Comparison of ENCODE assay signal across 8 cellular contexts in genomic region chr5:110865400-110866094, GRCh38.
DNase-seq lines count a peak whose midpoint lies in the region; ATAC-seq and TF ChIP-seq lines count a peak whose summit lies in the region.

No MANE protein-coding gene starts in this region.

- intact Hi-C loops in HCT116 (cut with micrococcal nuclease) = loop anchor here (1.0 kb wide), 1 partner anchor 108 kb away; no protein-coding TSS in a partner anchor

- TF ChIP-seq POLR2A in HCT116 (IDR thresholded peaks at IDR 0.05; ENCODE audit: borderline replicate concordance, extremely low read depth, insufficient read depth, insufficient read length) = no peak
- no peak for TF ChIP-seq POLR2A in erythroblast (IDR thresholded peaks at IDR 0.05; ENCODE audit: low read length)

- H3K4me1 Mint-ChIP-seq in stimulated activated naive B cell treated with anti-CD40 and anti-IgM and Interleukin-4, amounts not matched to agents 10 μg/mL and 1 μg/mL and 100 μg/mL, for 72 hours = no peaks in the 10 kb centered on the region

- peak in 2 of 3 experiments; percentile 2 to 4 for DNase-seq in NCI-H1417 (lab: John Stamatoyannopoulos, UW)
- no peak for DNase-seq in NCI-H1417 treated with DMSO at 0.1 percent for 48 hours (lab: John Stamatoyannopoulos, UW)
- peak; percentile 22 for DNase-seq in HCT116 (ENCODE audit: low read depth, low spot score)
- peak; percentile 5 for DNase-seq in NCI-H748 treated with DMSO at 0.1 percent for 48 hours (lab: John Stamatoyannopoulos, UW)
- peak; percentile 7 to 26 for DNase-seq in erythroblast (lab: John Stamatoyannopoulos, UW)
- DNase-seq in MV-4-11 (lab: John Stamatoyannopoulos, UW) = no peak
- no peak for DNase-seq in amniotic stem cell (lab: John Stamatoyannopoulos, UW)
- no peak for DNase-seq in stimulated activated naive B cell treated with anti-CD40 and anti-IgM and Interleukin-4, amounts not matched to agents 10 μg/mL and 1 μg/mL and 100 μg/mL, for 72 hours

- ATAC-seq in HCT116 = peak; percentile 95
- no peak for ATAC-seq in stimulated activated naive B cell treated with anti-CD40 and anti-IgM and Interleukin-4, amounts not matched to agents 10 μg/mL and 1 μg/mL and 100 μg/mL, for 72 hours (replicated peaks)

- H3K4me3 ChIP-seq in HCT116 (replicated peaks in 1 of 2; ENCODE audit: low read depth in 1 of 2, low read length in 2 of 2) = no peak overlapping the region

- CTCF ChIA-PET in HCT116 (lab: Charles Lee) = interaction anchor here (1.0 to 1.2 kb wide), 2 partner anchors 18 to 109 kb away, joined by 3 read pairs; no protein-coding TSS in a partner anchor

- peak; percentile 50; the same call in 1 of the 2 replicates for TF ChIP-seq RAD21 in HCT116 (IDR thresholded peaks at IDR 0.05; ENCODE audit: low read depth)

- H3K9ac ChIP-seq in HCT116 (ENCODE audit: low read length) = no peak overlapping the region

- H3K27me3 ChIP-seq in HCT116 (ENCODE audit: insufficient read depth, low read length) = no peaks in the 10 kb centered on the region

- peak; percentile 27 to 88 (median 76); a peak in 5 of 6 replicates for TF ChIP-seq CTCF in HCT116 (IDR thresholded peaks at IDR 0.05 in 2 of 3, conservative IDR thresholded peaks at IDR 0.05 in 1 of 3; ENCODE audit: borderline replicate concordance in 1 of 3, insufficient read depth in 1 of 3, low read depth in 2 of 3, low read length in 2 of 3)

- no peaks in the 10 kb centered on the region for H3K36me3 Mint-ChIP-seq in stimulated activated naive B cell treated with anti-CD40 and anti-IgM and Interleukin-4, amounts not matched to agents 10 μg/mL and 1 μg/mL and 100 μg/mL, for 72 hours

- RAD21 ChIA-PET in HCT116 (lab: Charles Lee; ENCODE audit: low non-redundant PET in 1 of 2, low total read pairs in 2 of 2, uncharacterized antibody in 2 of 2, unreplicated experiment in 2 of 2) = no interaction called here

- H3K27ac ChIP-seq in HCT116 (ENCODE audit: low read depth, low read length) = no peak overlapping the region

- no peaks in the 10 kb centered on the region for H3K4me1 ChIP-seq in HCT116 (ENCODE audit: control insufficient read depth in 1 of 2, insufficient read depth in 2 of 2, low read length in 2 of 2)

- no peaks in the 10 kb centered on the region for H3K9me2 ChIP-seq in HCT116 (ENCODE audit: insufficient read depth)

- H3K27me3 Mint-ChIP-seq in stimulated activated naive B cell treated with anti-CD40 and anti-IgM and Interleukin-4, amounts not matched to agents 10 μg/mL and 1 μg/mL and 100 μg/mL, for 72 hours = no peaks in the 10 kb centered on the region

- no peak overlapping the region for H3K4me2 ChIP-seq in HCT116 (ENCODE audit: low read length)

- no peaks in the 10 kb centered on the region for H3K79me2 ChIP-seq in HCT116 (ENCODE audit: insufficient read depth, low read length)

- no peaks in the 10 kb centered on the region for H3K9me3 ChIP-seq in HCT116 (ENCODE audit: control insufficient read depth in 1 of 2, insufficient read depth in 1 of 2, low read depth in 1 of 2, low read length in 2 of 2)

- POLR2A ChIA-PET in HCT116 (lab: Charles Lee) = no interaction called here

- no peaks in the 10 kb centered on the region for H3K36me3 ChIP-seq in HCT116 (ENCODE audit: control insufficient read depth in 1 of 2, insufficient read depth in 2 of 2, low read length in 2 of 2)

- no peaks in the 10 kb centered on the region for H4K20me1 ChIP-seq in HCT116 (ENCODE audit: insufficient read depth)

- no TSS peak for BruUV-seq in HCT116 (replicated peaks; lab: Mats Ljungman, UMichigan)

- H3K9me3 Mint-ChIP-seq in stimulated activated naive B cell treated with anti-CD40 and anti-IgM and Interleukin-4, amounts not matched to agents 10 μg/mL and 1 μg/mL and 100 μg/mL, for 72 hours = peaks cover 0 to 3% of the 10 kb centered on the region in 2 donors

- no peak overlapping the region for H3K27ac Mint-ChIP-seq in stimulated activated naive B cell treated with anti-CD40 and anti-IgM and Interleukin-4, amounts not matched to agents 10 μg/mL and 1 μg/mL and 100 μg/mL, for 72 hours

- H2AFZ ChIP-seq in HCT116 (ENCODE audit: low read depth, low read length, poor library complexity, severe bottlenecking) = no peak overlapping the region

- H3K4me3 Mint-ChIP-seq in stimulated activated naive B cell treated with anti-CD40 and anti-IgM and Interleukin-4, amounts not matched to agents 10 μg/mL and 1 μg/mL and 100 μg/mL, for 72 hours = no peak overlapping the region

TF ChIP-seq in HCT116, 20 proteins besides CTCF, POLR2A, EP300 and RAD21:
- TF ChIP-seq JUND (IDR thresholded peaks at IDR 0.05) (no peak), CBX3 (IDR thresholded peaks at IDR 0.05; ENCODE audit: low read depth) (peak; percentile 23; the same call in 1 of the 2 replicates)
- TF ChIP-seq, protein P1, sequence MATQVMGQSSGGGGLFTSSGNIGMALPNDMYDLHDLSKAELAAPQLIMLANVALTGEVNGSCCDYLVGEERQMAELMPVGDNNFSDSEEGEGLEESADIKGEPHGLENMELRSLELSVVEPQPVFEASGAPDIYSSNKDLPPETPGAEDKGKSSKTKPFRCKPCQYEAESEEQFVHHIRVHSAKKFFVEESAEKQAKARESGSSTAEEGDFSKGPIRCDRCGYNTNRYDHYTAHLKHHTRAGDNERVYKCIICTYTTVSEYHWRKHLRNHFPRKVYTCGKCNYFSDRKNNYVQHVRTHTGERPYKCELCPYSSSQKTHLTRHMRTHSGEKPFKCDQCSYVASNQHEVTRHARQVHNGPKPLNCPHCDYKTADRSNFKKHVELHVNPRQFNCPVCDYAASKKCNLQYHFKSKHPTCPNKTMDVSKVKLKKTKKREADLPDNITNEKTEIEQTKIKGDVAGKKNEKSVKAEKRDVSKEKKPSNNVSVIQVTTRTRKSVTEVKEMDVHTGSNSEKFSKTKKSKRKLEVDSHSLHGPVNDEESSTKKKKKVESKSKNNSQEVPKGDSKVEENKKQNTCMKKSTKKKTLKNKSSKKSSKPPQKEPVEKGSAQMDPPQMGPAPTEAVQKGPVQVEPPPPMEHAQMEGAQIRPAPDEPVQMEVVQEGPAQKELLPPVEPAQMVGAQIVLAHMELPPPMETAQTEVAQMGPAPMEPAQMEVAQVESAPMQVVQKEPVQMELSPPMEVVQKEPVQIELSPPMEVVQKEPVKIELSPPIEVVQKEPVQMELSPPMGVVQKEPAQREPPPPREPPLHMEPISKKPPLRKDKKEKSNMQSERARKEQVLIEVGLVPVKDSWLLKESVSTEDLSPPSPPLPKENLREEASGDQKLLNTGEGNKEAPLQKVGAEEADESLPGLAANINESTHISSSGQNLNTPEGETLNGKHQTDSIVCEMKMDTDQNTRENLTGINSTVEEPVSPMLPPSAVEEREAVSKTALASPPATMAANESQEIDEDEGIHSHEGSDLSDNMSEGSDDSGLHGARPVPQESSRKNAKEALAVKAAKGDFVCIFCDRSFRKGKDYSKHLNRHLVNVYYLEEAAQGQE (IDR thresholded peaks at IDR 0.05; ENCODE audit: low read depth) = peak; percentile 43

Comparison
In these comparisons a context has a peak if more than half of its experiments do, and no peak if none do; other contexts are left out.
1. DNase-seq: peak in NCI-H1417 (2 of 3), HCT116 (single experiment), NCI-H748 treated with DMSO at 0.1 percent for 48 hours (single experiment) and erythroblast (2 of 2); none in NCI-H1417 treated with DMSO at 0.1 percent for 48 hours (single experiment), MV-4-11 (single experiment), amniotic stem cell (single experiment) and stimulated activated naive B cell treated with anti-CD40 and anti-IgM and Interleukin-4, amounts not matched to agents 10 μg/mL and 1 μg/mL and 100 μg/mL, for 72 hours (single experiment).